ENCODE assay signal across 9 cellular contexts in the genomic region with DNA sequence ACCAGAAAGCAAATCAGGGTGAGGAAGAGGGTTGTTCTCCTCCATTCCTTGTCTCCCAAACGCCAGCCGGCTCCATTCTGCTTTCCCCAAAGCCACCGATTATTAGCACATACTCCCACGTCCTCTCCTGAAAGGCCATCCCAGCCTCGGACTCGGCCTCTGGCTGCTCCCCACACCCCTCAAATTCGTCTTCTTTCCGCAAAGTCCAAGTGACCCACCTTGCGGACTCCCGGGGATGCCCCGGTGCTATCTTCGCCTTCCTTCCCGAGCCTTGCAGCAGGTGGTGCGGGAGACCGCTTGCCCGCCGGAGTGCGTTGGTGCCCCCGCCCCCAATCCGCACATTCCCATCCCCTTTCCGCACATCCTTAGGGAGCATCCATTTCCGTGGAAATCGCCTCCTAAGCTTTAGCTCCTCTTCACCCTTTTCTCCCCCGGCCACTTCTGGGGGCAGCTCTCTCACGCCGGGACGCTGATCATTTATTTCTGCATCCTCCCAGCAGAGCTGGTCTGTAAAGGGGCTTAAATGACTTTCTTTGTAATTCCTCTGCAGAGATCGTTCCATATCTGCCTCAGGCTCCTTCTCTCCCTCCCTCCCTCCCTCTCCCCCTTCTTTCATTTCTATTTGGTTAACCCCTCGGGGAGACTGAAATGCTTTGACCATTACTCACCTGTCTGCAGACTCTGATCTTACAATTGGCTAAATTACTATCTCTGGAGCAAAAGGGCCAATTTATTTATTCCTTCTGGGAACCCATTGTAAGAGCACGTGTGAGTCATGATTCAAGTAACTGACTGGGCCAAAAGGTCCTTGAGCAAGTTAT. TPM values are rescaled to one million over a fixed set of nuclear protein-coding genes. Genes with fewer than 3 reads are reported as not detected.
DNase-seq lines count a peak whose midpoint lies in the region; ATAC-seq lines count a peak whose summit lies in the region.
"Had no signal": no experiment of that assay in that cellular context is flagged by ENCODE, and none has a peak within 500 bp of the region (broad histone marks: within the 10 kb centered on the region; RNA-seq: fewer than 3 reads in every experiment).

No MANE protein-coding gene starts in this region.

- H3K9me3 Mint-ChIP-seq in CD8-positive, alpha-beta memory T cell, result peaks cover 0 to 5% (median 3%) of the 10 kb centered on the region in 5 donors
- H3K9me3 Mint-ChIP-seq in activated CD8-positive, alpha-beta T cell treated with anti-CD3 and anti-CD28 coated beads, Interleukin-2, amount 10 ng/mL, durations not matched to agents 7 days and 5 days (ENCODE audit: insufficient read depth), result no peaks in the 10 kb centered on the region

- H3K4me3 ChIP-seq in BLaER1, result peak overlapping the region; percentile 68
- H3K4me3 ChIP-seq in CD8-positive, alpha-beta memory T cell (ENCODE audit: low read length), result no peak overlapping the region

- H3K27ac ChIP-seq in BLaER1, result no peak overlapping the region
- no peak overlapping the region for H3K27ac ChIP-seq in CD8-positive, alpha-beta memory T cell (ENCODE audit: low read depth, low read length)

- CTCF ChIA-PET in CD8-positive, alpha-beta memory T cell (lab: Charles Lee), result no interaction called here
- CTCF ChIA-PET in activated CD8-positive, alpha-beta T cell treated with anti-CD3 and anti-CD28 coated beads, Interleukin-2, amount 10 ng/mL, durations not matched to agents 7 days and 5 days (lab: Charles Lee), result no interaction called here

- peak; percentile 53 for DNase-seq in NCI-H345 (lab: John Stamatoyannopoulos, UW)
- DNase-seq in fibroblast of gingiva (ENCODE audit: low read depth), result peak; percentile 2
- DNase-seq in non-pigmented ciliary epithelial cell (ENCODE audit: low read depth), result peak; percentile 81
- no peak for DNase-seq in CD8-positive, alpha-beta memory T cell
- DNase-seq in GOT3 (lab: John Stamatoyannopoulos, UW), result no peak
- DNase-seq in activated CD8-positive, alpha-beta T cell treated with anti-CD3 and anti-CD28 coated beads, Interleukin-2, amount 10 ng/mL, durations not matched to agents 7 days and 5 days, result no peak
- DNase-seq: T-helper 17 cell had no signal

- H3K4me3 Mint-ChIP-seq in CD8-positive, alpha-beta memory T cell, result no peak overlapping the region
- no peak overlapping the region for H3K4me3 Mint-ChIP-seq in activated CD8-positive, alpha-beta T cell treated with anti-CD3 and anti-CD28 coated beads, Interleukin-2, amount 10 ng/mL, durations not matched to agents 7 days and 5 days
- H3K4me3 Mint-ChIP-seq: T-helper 17 cell had no signal

- H3K4me1 Mint-ChIP-seq in CD8-positive, alpha-beta memory T cell, result no peaks in the 10 kb centered on the region
- H3K4me1 Mint-ChIP-seq in activated CD8-positive, alpha-beta T cell treated with anti-CD3 and anti-CD28 coated beads, Interleukin-2, amount 10 ng/mL, durations not matched to agents 7 days and 5 days (ENCODE audit: low read depth), result no peaks in the 10 kb centered on the region

- peak overlapping the region in 1 of 8 donors; percentile 16 for H3K27ac Mint-ChIP-seq in CD8-positive, alpha-beta memory T cell
- H3K27ac Mint-ChIP-seq in activated CD8-positive, alpha-beta T cell treated with anti-CD3 and anti-CD28 coated beads, Interleukin-2, amount 10 ng/mL, durations not matched to agents 7 days and 5 days, result no peak overlapping the region
- H3K27ac Mint-ChIP-seq: T-helper 17 cell had no signal

- H3K27me3 ChIP-seq in BLaER1, result peaks cover 54% of the 10 kb centered on the region
- no peaks in the 10 kb centered on the region for H3K27me3 ChIP-seq in CD8-positive, alpha-beta memory T cell (ENCODE audit: insufficient read depth, low read length, poor library complexity, severe bottlenecking)

- no peaks in the 10 kb centered on the region for H3K36me3 ChIP-seq in BLaER1
- H3K36me3 ChIP-seq in CD8-positive, alpha-beta memory T cell (ENCODE audit: insufficient read depth, low read length), result no peaks in the 10 kb centered on the region

- no peak for ATAC-seq in HG02571 (IDR thresholded peaks at IDR 0.05; ENCODE audit: unreplicated experiment)
- no peak for ATAC-seq in activated CD8-positive, alpha-beta T cell treated with anti-CD3 and anti-CD28 coated beads, Interleukin-2, amount 10 ng/mL, durations not matched to agents 7 days and 5 days
- ATAC-seq: T-helper 17 cell had no signal

- no peaks in the 10 kb centered on the region for H3K36me3 Mint-ChIP-seq in CD8-positive, alpha-beta memory T cell
- H3K36me3 Mint-ChIP-seq in activated CD8-positive, alpha-beta T cell treated with anti-CD3 and anti-CD28 coated beads, Interleukin-2, amount 10 ng/mL, durations not matched to agents 7 days and 5 days (ENCODE audit: low read depth), result peaks cover 4% of the 10 kb centered on the region

- H3K4me1 ChIP-seq in BLaER1, result peaks cover 22% of the 10 kb centered on the region
- H3K4me1 ChIP-seq in CD8-positive, alpha-beta memory T cell (ENCODE audit: insufficient read depth, low read length), result no peaks in the 10 kb centered on the region

- peaks cover 11% of the 10 kb centered on the region; the same call in 1 of the 2 replicates for H3K9me3 ChIP-seq in BLaER1
- H3K9me3 ChIP-seq in CD8-positive, alpha-beta memory T cell (ENCODE audit: low read length), result no peaks in the 10 kb centered on the region

- POLR2A ChIA-PET in CD8-positive, alpha-beta memory T cell (lab: Charles Lee), result no interaction called here
- POLR2A ChIA-PET in activated CD8-positive, alpha-beta T cell treated with anti-CD3 and anti-CD28 coated beads, Interleukin-2, amount 10 ng/mL, durations not matched to agents 7 days and 5 days (lab: Charles Lee), result no interaction called here

- H3K9ac ChIP-seq in BLaER1, result no peak overlapping the region

- peak overlapping the region; percentile 97 for H3K4me2 ChIP-seq in BLaER1

- peaks cover 31% of the 10 kb centered on the region for H4K20me1 ChIP-seq in BLaER1

- H3K27me3 Mint-ChIP-seq in CD8-positive, alpha-beta memory T cell, result peaks cover 24 to 28% of the 10 kb centered on the region in 2 donors
- peaks cover 28% of the 10 kb centered on the region for H3K27me3 Mint-ChIP-seq in activated CD8-positive, alpha-beta T cell treated with anti-CD3 and anti-CD28 coated beads, Interleukin-2, amount 10 ng/mL, durations not matched to agents 7 days and 5 days (ENCODE audit: low read depth)

RNA-seq across cellular contexts. Expression of a gene that starts 1.2 kb away (rescaled TPM):
- not detected for total RNA-seq in CD8-positive, alpha-beta memory T cell
- not detected for polyA plus RNA-seq in CD8-positive, alpha-beta memory T cell
- total RNA-seq in activated CD8-positive, alpha-beta T cell treated with anti-CD3 and anti-CD28 coated beads, Interleukin-2, amount 10 ng/mL, durations not matched to agents 7 days and 5 days, result not detected
- total RNA-seq: T-helper 17 cell had no signal

Comparison
In these comparisons a context has a peak if more than half of its experiments do, and no peak if none do; other contexts are left out.
1. DNase-seq: peak in NCI-H345 (single experiment), fibroblast of gingiva (single experiment) and non-pigmented ciliary epithelial cell (single experiment); none in CD8-positive, alpha-beta memory T cell (0 of 5), GOT3 (single experiment) and activated CD8-positive, alpha-beta T cell treated with anti-CD3 and anti-CD28 coated beads, Interleukin-2, amount 10 ng/mL, durations not matched to agents 7 days and 5 days (single experiment).